Comparison of ENCODE assay signal across 7 cellular contexts in the genomic region with DNA sequence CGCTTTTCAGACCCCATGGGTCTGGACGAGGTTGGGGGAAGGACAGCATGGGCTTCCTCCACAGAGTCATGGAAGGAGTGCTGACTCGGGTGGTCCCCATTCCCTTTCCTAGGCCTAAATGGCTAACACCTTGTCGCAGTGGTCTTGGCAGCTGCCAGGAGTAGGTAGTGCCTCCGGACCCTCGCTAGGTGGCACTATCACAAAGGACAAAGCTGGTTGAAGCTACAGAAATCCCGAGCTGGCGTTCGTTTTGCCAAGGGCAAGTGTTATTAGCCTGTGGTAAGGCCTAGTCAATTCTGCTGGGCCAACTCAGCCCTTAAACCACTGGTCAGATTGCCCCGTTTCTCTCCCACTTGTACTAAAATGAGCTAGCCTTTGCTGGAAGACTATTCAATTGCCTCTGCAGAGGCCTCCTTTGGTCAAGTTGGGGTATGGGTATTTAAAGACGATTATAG. TPM values are rescaled to one million over a fixed set of nuclear protein-coding genes. Genes with fewer than 3 reads are reported as not detected.
DNase-seq lines count a peak whose midpoint lies in the region; ATAC-seq and TF ChIP-seq lines count a peak whose summit lies in the region.

No MANE protein-coding gene starts in this region.

- peak overlapping the region; percentile 66 for H3K4me3 ChIP-seq in WI38 (ENCODE audit: low read depth, low read length)
- H3K4me3 ChIP-seq in cardiac fibroblast (replicated peaks in 1 of 2; ENCODE audit: low read depth in 2 of 2, low read length in 2 of 2), result peak overlapping the region; percentile 59 to 83

- DNase-seq in GM13976 (ENCODE audit: low spot score) (peak; percentile 81), NCI-H2196 (lab: John Stamatoyannopoulos, UW; ENCODE audit: unreplicated experiment) (peak; percentile 91), cardiac fibroblast (ENCODE audit: low read depth in 2 of 2) (peak; percentile 95 to 96), immature natural killer cell (peak; percentile 77 to 80 (median 78)), smooth muscle cell of the brain vasculature (ENCODE audit: low read depth, low spot score) (peak; percentile 85)

- H3K36me3 Mint-ChIP-seq in immature natural killer cell, result peaks cover 0 to 11% (median 6%) of the 10 kb centered on the region in 3 donors

- in situ Hi-C loops in GM13976 (cut with MboI; ENCODE audit: low sequenced_read_pairs, unreplicated experiment), result loop anchor here (25.0 kb wide), 2 partner anchors 328 to 503 kb away; a partner anchor contains a TSS

- no peaks in the 10 kb centered on the region for H3K9me3 Mint-ChIP-seq in immature natural killer cell

- H3K27me3 Mint-ChIP-seq in immature natural killer cell (ENCODE audit: low read depth in 3 of 3), result peaks cover 6 to 8% (median 7%) of the 10 kb centered on the region in 3 donors

- ATAC-seq in HG03108 (IDR thresholded peaks at IDR 0.05; ENCODE audit: unreplicated experiment), result peak; percentile 37

- H3K4me3 Mint-ChIP-seq in immature natural killer cell, result peak overlapping the region; percentile 92 to 97 (median 93)

- H3K4me1 Mint-ChIP-seq in immature natural killer cell, result peaks cover 36 to 45% of the 10 kb centered on the region in 2 donors

- TF ChIP-seq CTCF in GM13976 (IDR thresholded peaks at IDR 0.05; ENCODE audit: borderline replicate concordance, control extremely low read depth, extremely low read depth, insufficient read depth, missing control alignments) (peak; percentile 94), WI38 (IDR thresholded peaks at IDR 0.05; ENCODE audit: low read depth, low read length) (peak; percentile 91), cardiac fibroblast (IDR thresholded peaks at IDR 0.05; ENCODE audit: low read depth, low read length) (peak; percentile 89)

- H3K27ac Mint-ChIP-seq in immature natural killer cell, result peak overlapping the region; percentile 91 to 97 (median 94)

RNA-seq across cellular contexts. Expression of a gene that starts 1.1 kb away (rescaled TPM):
- 10 to 100 TPM in 1 of 3 donors, 1 to 10 TPM in 2; 8.2 to 11.6 (median 9.7) TPM for polyA plus RNA-seq in immature natural killer cell

RNA-seq across cellular contexts. Expression of a gene that starts 8.1 kb away (rescaled TPM):
- under 1 TPM in 1 of 3 donors, not detected in 2; 0.07 TPM for polyA plus RNA-seq in immature natural killer cell

RNA-seq across cellular contexts. Expression of a gene that starts 48.5 kb away (rescaled TPM):
- polyA plus RNA-seq in immature natural killer cell, result 100 to 1,000 TPM in 1 of 3 donors, 10 to 100 TPM in 2; 47.4 to 169 (median 70.1) TPM

RNA-seq across cellular contexts. Expression of a gene that starts 57.3 kb away (rescaled TPM):
- polyA plus RNA-seq in immature natural killer cell, result under 1 TPM in 1 of 3 donors, not detected in 2; 0.13 TPM

RNA-seq across cellular contexts. Expression of a gene that starts 57.5 kb away (rescaled TPM):
- polyA plus RNA-seq in immature natural killer cell, result not detected

Comparison
In these comparisons a context has a peak if more than half of its experiments do, and no peak if none do; other contexts are left out.
1. Peak in every context shown above with its lines: DNase-seq, ATAC-seq and H3K4me3 ChIP-seq.